ENCODE assay signal across 1 cellular context in the genomic region with DNA sequence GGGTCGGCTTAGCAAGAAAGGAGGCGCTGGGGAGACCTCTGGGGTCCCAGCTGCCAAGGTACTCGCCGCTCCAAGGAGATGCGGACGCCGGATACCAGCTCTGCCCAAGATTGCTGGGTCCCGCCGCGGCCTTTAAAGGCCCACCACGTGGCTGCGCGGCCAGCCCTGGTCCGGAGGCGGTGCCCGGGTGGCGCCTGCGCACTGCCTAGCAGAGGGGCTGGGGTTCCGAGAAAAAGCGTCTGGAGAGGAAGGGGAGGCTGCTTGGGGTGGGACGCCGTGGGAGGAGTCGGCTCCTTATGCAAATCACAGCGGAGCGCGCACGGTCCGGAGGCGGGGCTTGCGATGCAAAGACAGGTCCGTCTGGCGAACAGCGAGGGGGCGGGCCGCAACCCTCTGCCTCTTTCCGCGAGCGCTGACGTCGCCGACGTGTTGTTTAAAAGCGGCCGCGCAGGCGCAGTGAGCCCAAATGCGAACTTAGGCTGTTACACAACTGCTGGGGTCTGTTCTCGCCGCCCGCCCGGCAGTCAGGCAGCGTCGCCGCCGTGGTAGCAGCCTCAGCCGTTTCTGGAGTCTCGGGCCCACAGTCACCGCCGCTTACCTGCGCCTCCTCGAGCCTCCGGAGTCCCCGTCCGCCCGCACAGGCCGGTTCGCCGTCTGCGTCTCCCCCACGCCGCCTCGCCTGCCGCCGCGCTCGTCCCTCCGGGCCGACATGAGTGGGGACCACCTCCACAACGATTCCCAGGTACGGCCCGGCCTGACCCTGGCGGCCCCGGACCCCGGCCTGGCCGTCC.
TF ChIP-seq lines count a peak whose summit lies in the region.

A gene (plus strand): TSS at position 464 of the 791 bp plus-strand sequence. CDS start 246 bp downstream, at position 710.

TF ChIP-seq in K562, 482 proteins besides CTCF, POLR2A, EP300 and RAD21 (continued from another document and continues in another):
- TF ChIP-seq ZNF699 (CRISPR knock-in tag; IDR thresholded peaks at IDR 0.05; ENCODE audit: insufficient replicate concordance) (no peak), NFE2 (IDR thresholded peaks at IDR 0.05; ENCODE audit: low read depth) (0 out of 2 replicates have a peak, but pooled peaks have one; percentile 5), SAP30 (IDR thresholded peaks at IDR 0.05; ENCODE audit: borderline replicate concordance, insufficient read depth, low read depth, low read length, poor library complexity, severe bottlenecking) (peak; percentile 93), ZBED1 (IDR thresholded peaks at IDR 0.05) (0 out of 2 replicates have a peak, but pooled peaks have one; percentile 44), POLR3G (IDR thresholded peaks at IDR 0.05; ENCODE audit: extremely low read depth, insufficient read length, insufficient replicate concordance) (no peak), ZKSCAN8 (CRISPR knock-in tag; IDR thresholded peaks at IDR 0.05) (no peak), ADNP (tag; IDR thresholded peaks at IDR 0.05) (no peak), FUS (optimal IDR thresholded peaks at IDR 0.05; ENCODE audit: low read depth, low read length) (no peak), STAG1 (CRISPR knock-in tag; IDR thresholded peaks at IDR 0.05; ENCODE audit: borderline replicate concordance) (no peak), GTF2E2 (tag; IDR thresholded peaks at IDR 0.05) (0 out of 2 replicates have a peak, but pooled peaks have one; percentile 18), PCBP1 (IDR thresholded peaks at IDR 0.05; ENCODE audit: low read depth, low read length, poor library complexity, severe bottlenecking) (peak; percentile 62), HMGN3 (IDR thresholded peaks at IDR 0.05; ENCODE audit: borderline replicate concordance, extremely low read depth, insufficient read length, low read depth, low read length) (peak; percentile 94), NR3C1 (CRISPR knock-in tag; IDR thresholded peaks at IDR 0.05) (no peak), RNF2 (IDR thresholded peaks at IDR 0.05) (no peak), CEBPG (CRISPR knock-in tag; IDR thresholded peaks at IDR 0.05) (peak; percentile 83), CEBPG (tag; conservative IDR thresholded peaks at IDR 0.05 in 1 of 2, IDR thresholded peaks at IDR 0.05 in 1 of 2) (peak in 1 of 2 experiments; percentile 69; a peak in 2 of 4 replicates), ZNF445 (CRISPR knock-in tag; IDR thresholded peaks at IDR 0.05; ENCODE audit: low read depth) (no peak), FOXJ2 (tag; IDR thresholded peaks at IDR 0.05) (no peak), ELF1 (tag; IDR thresholded peaks at IDR 0.05) (no peak), RBM34 (IDR thresholded peaks at IDR 0.05; ENCODE audit: borderline replicate concordance, insufficient read depth, low read length) (no peak)
- TF ChIP-seq, protein P1, sequence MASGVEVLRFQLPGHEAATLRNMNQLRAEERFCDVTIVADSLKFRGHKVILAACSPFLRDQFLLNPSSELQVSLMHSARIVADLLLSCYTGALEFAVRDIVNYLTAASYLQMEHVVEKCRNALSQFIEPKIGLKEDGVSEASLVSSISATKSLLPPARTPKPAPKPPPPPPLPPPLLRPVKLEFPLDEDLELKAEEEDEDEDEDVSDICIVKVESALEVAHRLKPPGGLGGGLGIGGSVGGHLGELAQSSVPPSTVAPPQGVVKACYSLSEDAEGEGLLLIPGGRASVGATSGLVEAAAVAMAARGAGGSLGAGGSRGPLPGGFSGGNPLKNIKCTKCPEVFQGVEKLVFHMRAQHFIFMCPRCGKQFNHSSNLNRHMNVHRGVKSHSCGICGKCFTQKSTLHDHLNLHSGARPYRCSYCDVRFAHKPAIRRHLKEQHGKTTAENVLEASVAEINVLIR (CRISPR knock-in tag; IDR thresholded peaks at IDR 0.05) = peak; percentile 62; the same call in 1 of the 2 replicates
- TF ChIP-seq, protein P2, sequence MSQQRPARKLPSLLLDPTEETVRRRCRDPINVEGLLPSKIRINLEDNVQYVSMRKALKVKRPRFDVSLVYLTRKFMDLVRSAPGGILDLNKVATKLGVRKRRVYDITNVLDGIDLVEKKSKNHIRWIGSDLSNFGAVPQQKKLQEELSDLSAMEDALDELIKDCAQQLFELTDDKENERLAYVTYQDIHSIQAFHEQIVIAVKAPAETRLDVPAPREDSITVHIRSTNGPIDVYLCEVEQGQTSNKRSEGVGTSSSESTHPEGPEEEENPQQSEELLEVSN (IDR thresholded peaks at IDR 0.05; ENCODE audit: borderline replicate concordance in 1 of 2, extremely low read depth in 1 of 2, insufficient read depth in 1 of 2, insufficient read length in 1 of 2, low read depth in 1 of 2, low read length in 1 of 2, poor library complexity in 1 of 2, severe bottlenecking in 1 of 2) = peak; percentile 87 to 92
- TF ChIP-seq, protein P3, sequence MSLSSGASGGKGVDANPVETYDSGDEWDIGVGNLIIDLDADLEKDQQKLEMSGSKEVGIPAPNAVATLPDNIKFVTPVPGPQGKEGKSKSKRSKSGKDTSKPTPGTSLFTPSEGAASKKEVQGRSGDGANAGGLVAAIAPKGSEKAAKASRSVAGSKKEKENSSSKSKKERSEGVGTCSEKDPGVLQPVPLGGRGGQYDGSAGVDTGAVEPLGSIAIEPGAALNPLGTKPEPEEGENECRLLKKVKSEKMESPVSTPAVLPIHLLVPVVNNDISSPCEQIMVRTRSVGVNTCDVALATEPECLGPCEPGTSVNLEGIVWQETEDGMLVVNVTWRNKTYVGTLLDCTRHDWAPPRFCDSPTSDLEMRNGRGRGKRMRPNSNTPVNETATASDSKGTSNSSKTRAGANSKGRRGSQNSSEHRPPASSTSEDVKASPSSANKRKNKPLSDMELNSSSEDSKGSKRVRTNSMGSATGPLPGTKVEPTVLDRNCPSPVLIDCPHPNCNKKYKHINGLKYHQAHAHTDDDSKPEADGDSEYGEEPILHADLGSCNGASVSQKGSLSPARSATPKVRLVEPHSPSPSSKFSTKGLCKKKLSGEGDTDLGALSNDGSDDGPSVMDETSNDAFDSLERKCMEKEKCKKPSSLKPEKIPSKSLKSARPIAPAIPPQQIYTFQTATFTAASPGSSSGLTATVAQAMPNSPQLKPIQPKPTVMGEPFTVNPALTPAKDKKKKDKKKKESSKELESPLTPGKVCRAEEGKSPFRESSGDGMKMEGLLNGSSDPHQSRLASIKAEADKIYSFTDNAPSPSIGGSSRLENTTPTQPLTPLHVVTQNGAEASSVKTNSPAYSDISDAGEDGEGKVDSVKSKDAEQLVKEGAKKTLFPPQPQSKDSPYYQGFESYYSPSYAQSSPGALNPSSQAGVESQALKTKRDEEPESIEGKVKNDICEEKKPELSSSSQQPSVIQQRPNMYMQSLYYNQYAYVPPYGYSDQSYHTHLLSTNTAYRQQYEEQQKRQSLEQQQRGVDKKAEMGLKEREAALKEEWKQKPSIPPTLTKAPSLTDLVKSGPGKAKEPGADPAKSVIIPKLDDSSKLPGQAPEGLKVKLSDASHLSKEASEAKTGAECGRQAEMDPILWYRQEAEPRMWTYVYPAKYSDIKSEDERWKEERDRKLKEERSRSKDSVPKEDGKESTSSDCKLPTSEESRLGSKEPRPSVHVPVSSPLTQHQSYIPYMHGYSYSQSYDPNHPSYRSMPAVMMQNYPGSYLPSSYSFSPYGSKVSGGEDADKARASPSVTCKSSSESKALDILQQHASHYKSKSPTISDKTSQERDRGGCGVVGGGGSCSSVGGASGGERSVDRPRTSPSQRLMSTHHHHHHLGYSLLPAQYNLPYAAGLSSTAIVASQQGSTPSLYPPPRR (CRISPR knock-in tag; IDR thresholded peaks at IDR 0.05; ENCODE audit: borderline replicate concordance) = 0 out of 2 replicates have a peak, but pooled peaks have one; percentile 28
- TF ChIP-seq, protein P4, sequence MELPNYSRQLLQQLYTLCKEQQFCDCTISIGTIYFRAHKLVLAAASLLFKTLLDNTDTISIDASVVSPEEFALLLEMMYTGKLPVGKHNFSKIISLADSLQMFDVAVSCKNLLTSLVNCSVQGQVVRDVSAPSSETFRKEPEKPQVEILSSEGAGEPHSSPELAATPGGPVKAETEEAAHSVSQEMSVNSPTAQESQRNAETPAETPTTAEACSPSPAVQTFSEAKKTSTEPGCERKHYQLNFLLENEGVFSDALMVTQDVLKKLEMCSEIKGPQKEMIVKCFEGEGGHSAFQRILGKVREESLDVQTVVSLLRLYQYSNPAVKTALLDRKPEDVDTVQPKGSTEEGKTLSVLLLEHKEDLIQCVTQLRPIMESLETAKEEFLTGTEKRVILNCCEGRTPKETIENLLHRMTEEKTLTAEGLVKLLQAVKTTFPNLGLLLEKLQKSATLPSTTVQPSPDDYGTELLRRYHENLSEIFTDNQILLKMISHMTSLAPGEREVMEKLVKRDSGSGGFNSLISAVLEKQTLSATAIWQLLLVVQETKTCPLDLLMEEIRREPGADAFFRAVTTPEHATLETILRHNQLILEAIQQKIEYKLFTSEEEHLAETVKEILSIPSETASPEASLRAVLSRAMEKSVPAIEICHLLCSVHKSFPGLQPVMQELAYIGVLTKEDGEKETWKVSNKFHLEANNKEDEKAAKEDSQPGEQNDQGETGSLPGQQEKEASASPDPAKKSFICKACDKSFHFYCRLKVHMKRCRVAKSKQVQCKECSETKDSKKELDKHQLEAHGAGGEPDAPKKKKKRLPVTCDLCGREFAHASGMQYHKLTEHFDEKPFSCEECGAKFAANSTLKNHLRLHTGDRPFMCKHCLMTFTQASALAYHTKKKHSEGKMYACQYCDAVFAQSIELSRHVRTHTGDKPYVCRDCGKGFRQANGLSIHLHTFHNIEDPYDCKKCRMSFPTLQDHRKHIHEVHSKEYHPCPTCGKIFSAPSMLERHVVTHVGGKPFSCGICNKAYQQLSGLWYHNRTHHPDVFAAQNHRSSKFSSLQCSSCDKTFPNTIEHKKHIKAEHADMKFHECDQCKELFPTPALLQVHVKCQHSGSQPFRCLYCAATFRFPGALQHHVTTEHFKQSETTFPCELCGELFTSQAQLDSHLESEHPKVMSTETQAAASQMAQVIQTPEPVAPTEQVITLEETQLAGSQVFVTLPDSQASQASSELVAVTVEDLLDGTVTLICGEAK (IDR thresholded peaks at IDR 0.05) = 0 out of 2 replicates have a peak, but pooled peaks have one; percentile 18
- TF ChIP-seq, protein P4 (CRISPR knock-in tag; IDR thresholded peaks at IDR 0.05) = no peak
- TF ChIP-seq, protein P5, sequence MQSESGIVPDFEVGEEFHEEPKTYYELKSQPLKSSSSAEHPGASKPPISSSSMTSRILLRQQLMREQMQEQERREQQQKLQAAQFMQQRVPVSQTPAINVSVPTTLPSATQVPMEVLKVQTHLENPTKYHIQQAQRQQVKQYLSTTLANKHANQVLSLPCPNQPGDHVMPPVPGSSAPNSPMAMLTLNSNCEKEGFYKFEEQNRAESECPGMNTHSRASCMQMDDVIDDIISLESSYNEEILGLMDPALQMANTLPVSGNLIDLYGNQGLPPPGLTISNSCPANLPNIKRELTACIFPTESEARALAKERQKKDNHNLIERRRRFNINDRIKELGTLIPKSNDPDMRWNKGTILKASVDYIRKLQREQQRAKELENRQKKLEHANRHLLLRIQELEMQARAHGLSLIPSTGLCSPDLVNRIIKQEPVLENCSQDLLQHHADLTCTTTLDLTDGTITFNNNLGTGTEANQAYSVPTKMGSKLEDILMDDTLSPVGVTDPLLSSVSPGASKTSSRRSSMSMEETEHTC (IDR thresholded peaks at IDR 0.05) = no peak
- TF ChIP-seq, protein P6, sequence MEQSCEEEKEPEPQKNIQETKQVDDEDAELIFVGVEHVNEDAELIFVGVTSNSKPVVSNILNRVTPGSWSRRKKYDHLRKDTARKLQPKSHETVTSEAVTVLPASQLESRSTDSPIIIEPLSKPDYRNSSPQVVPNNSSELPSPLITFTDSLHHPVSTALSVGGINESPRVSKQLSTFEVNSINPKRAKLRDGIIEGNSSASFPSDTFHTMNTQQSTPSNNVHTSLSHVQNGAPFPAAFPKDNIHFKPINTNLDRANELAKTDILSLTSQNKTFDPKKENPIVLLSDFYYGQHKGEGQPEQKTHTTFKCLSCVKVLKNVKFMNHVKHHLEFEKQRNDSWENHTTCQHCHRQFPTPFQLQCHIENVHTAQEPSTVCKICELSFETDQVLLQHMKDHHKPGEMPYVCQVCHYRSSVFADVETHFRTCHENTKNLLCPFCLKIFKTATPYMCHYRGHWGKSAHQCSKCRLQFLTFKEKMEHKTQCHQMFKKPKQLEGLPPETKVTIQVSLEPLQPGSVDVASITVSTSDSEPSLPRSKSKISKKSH (CRISPR knock-in tag; IDR thresholded peaks at IDR 0.05) = no peak
- TF ChIP-seq, protein P7, sequence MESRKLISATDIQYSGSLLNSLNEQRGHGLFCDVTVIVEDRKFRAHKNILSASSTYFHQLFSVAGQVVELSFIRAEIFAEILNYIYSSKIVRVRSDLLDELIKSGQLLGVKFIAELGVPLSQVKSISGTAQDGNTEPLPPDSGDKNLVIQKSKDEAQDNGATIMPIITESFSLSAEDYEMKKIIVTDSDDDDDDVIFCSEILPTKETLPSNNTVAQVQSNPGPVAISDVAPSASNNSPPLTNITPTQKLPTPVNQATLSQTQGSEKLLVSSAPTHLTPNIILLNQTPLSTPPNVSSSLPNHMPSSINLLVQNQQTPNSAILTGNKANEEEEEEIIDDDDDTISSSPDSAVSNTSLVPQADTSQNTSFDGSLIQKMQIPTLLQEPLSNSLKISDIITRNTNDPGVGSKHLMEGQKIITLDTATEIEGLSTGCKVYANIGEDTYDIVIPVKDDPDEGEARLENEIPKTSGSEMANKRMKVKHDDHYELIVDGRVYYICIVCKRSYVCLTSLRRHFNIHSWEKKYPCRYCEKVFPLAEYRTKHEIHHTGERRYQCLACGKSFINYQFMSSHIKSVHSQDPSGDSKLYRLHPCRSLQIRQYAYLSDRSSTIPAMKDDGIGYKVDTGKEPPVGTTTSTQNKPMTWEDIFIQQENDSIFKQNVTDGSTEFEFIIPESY (CRISPR knock-in tag; IDR thresholded peaks at IDR 0.05) = no peak
